Comparison of ENCODE assay signal across 7 cellular contexts in genomic region chr2:75710220-75710576, GRCh38. TPM values are rescaled to one million over a fixed set of nuclear protein-coding genes. Genes with fewer than 3 reads are reported as not detected.
A peak's percentile ranks its signal among the peaks of the same experiment; 100 is the strongest.
DNase-seq lines count a peak whose midpoint lies in the region; ATAC-seq lines count a peak whose summit lies in the region.

No MANE protein-coding gene starts in this region.

- no peaks in the 10 kb centered on the region for H3K27me3 Mint-ChIP-seq in activated CD4-positive, alpha-beta memory T cell treated with anti-CD3 and anti-CD28 coated beads, Interleukin-2, amount 10 ng/mL, durations not matched to agents 7 days and 5 days

- H3K4me3 ChIP-seq in iPS-15b (ENCODE audit: low read depth, low read length) (peak overlapping the region; percentile 47), stomach smooth muscle (ENCODE audit: low read length in 2 of 2) (peak overlapping the region; percentile 78 to 79)

- H3K4me1 ChIP-seq in iPS-15b (ENCODE audit: control insufficient read depth, insufficient read depth, low read length): no peaks in the 10 kb centered on the region
- H3K4me1 ChIP-seq in stomach smooth muscle (ENCODE audit: control insufficient read depth, insufficient read depth, low read length): no peaks in the 10 kb centered on the region

- CTCF ChIA-PET in activated CD4-positive, alpha-beta memory T cell treated with anti-CD3 and anti-CD28 coated beads, Interleukin-2, amount 10 ng/mL, durations not matched to agents 7 days and 5 days (lab: Charles Lee): interaction anchor here (2.7 kb wide), 1 partner anchor 32 kb away, joined by 7 read pairs; no protein-coding TSS in a partner anchor

- H3K9ac ChIP-seq in iPS-15b (ENCODE audit: low read depth, low read length) (peak overlapping the region; percentile 76), stomach smooth muscle (ENCODE audit: low read length in 2 of 2) (peak overlapping the region; percentile 81 to 86)

- no peaks in the 10 kb centered on the region for H3K9me3 ChIP-seq in iPS-15b (ENCODE audit: control insufficient read depth, insufficient read depth, low read length)
- no peaks in the 10 kb centered on the region for H3K9me3 ChIP-seq in stomach smooth muscle (ENCODE audit: control insufficient read depth in 2 of 2, low read length in 2 of 2)

- ATAC-seq in GM18868 (IDR thresholded peaks at IDR 0.05; ENCODE audit: unreplicated experiment) (peak; percentile 26), HG02973 (IDR thresholded peaks at IDR 0.05; ENCODE audit: unreplicated experiment) (peak; percentile 24), GM21367 (IDR thresholded peaks at IDR 0.05; ENCODE audit: unreplicated experiment) (no peak)

- POLR2A ChIA-PET in activated CD4-positive, alpha-beta memory T cell treated with anti-CD3 and anti-CD28 coated beads, Interleukin-2, amount 10 ng/mL, durations not matched to agents 7 days and 5 days (lab: Charles Lee): interaction anchor here (0.6 to 2.8 kb wide), 6 partner anchors 12 to 1056 kb away, joined by 3 to 11 read pairs (median 4); partner anchors contain the start of genes MRPL19 and SEMA4F

- peaks cover 36% of the 10 kb centered on the region for H3K4me1 Mint-ChIP-seq in activated CD4-positive, alpha-beta memory T cell treated with anti-CD3 and anti-CD28 coated beads, Interleukin-2, amount 10 ng/mL, durations not matched to agents 7 days and 5 days

- peak overlapping the region; percentile 63 for H3K27ac ChIP-seq in stomach smooth muscle (ENCODE audit: low read length)

- DNase-seq in activated CD4-positive, alpha-beta memory T cell treated with anti-CD3 and anti-CD28 coated beads, Interleukin-2, amount 10 ng/mL, durations not matched to agents 7 days and 5 days: no peak
- DNase-seq in GM19240 (ENCODE audit: insufficient read length, low spot score): no peak

- H3K27ac Mint-ChIP-seq in activated CD4-positive, alpha-beta memory T cell treated with anti-CD3 and anti-CD28 coated beads, Interleukin-2, amount 10 ng/mL, durations not matched to agents 7 days and 5 days: peak overlapping the region; percentile 92

- no peaks in the 10 kb centered on the region for H3K27me3 ChIP-seq in iPS-15b (ENCODE audit: control insufficient read depth, insufficient read depth, low read length)
- no peaks in the 10 kb centered on the region for H3K27me3 ChIP-seq in stomach smooth muscle (ENCODE audit: control insufficient read depth in 1 of 2, insufficient read depth in 2 of 2, low read length in 2 of 2)

- H3K36me3 Mint-ChIP-seq in activated CD4-positive, alpha-beta memory T cell treated with anti-CD3 and anti-CD28 coated beads, Interleukin-2, amount 10 ng/mL, durations not matched to agents 7 days and 5 days (ENCODE audit: low read depth): peaks cover 11% of the 10 kb centered on the region

- H3K4me3 Mint-ChIP-seq in activated CD4-positive, alpha-beta memory T cell treated with anti-CD3 and anti-CD28 coated beads, Interleukin-2, amount 10 ng/mL, durations not matched to agents 7 days and 5 days: peak overlapping the region; percentile 88

- no peaks in the 10 kb centered on the region for H3K9me3 Mint-ChIP-seq in activated CD4-positive, alpha-beta memory T cell treated with anti-CD3 and anti-CD28 coated beads, Interleukin-2, amount 10 ng/mL, durations not matched to agents 7 days and 5 days

- H3K36me3 ChIP-seq in iPS-15b (ENCODE audit: control insufficient read depth, insufficient read depth, low read length) (no peaks in the 10 kb centered on the region), stomach smooth muscle (ENCODE audit: control insufficient read depth in 2 of 2, insufficient read depth in 2 of 2, low read length in 2 of 2) (peaks cover 0 to 5% of the 10 kb centered on the region in 2 donors)

RNA-seq across cellular contexts. Expression of gene GCFC2, which starts 0.5 kb away (rescaled TPM):
- 10 to 100 TPM; 20.4 to 21.6 TPM for total RNA-seq in activated CD4-positive, alpha-beta memory T cell treated with anti-CD3 and anti-CD28 coated beads, Interleukin-2, amount 10 ng/mL, durations not matched to agents 7 days and 5 days
